ENCODE assay signal across 1 cellular context in the genomic region with DNA sequence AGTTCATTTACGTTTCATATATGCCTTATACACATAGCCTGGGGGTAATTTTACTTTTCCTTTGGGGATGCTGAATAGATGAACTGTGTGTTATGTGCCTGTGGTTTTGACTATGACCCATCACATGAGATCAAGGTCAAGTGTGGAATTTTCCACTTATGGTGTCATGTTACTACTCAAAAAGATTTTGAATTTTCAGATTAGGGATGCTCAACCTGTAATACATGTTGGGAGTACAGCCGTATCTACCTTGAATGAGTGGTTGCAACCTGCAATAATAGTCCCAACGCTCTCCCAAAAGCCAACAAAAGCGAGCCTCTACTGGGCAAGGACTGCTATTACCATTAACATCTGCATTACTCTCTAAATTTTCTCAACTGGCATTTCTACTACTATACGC.
TF ChIP-seq lines count a peak whose summit lies in the region.

No MANE protein-coding gene starts in this region.

TF ChIP-seq in HCT116, 20 proteins besides CTCF, POLR2A, EP300 and RAD21 (continued from another document):
- TF ChIP-seq POLR2AphosphoS5 (IDR thresholded peaks at IDR 0.05; ENCODE audit: low read depth, low read length), result no peak
TF ChIP-seq in HCT116: peak in this region for 0.
